ENCODE assay signal across 10 cellular contexts in the genomic region with DNA sequence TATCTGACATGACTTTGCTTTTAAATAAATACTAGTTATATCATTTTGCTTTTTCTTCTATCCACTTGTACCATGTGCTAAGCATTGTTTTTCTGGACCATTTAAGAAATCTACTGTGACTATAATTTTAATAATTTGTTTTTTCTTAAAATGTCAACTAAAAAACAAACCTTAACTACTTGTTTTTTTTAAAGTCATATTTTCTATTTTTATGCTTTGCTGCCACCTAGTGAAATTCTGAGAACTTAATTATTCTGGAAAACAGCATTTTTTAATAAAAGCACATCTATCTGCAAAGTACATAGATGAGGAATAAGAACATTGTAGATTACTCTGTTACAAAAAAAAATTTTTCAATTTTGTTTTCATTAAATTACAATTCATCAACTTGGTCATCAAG. TPM values are rescaled to one million over a fixed set of nuclear protein-coding genes. Genes with fewer than 3 reads are reported as not detected.
DNase-seq lines count a peak whose midpoint lies in the region; ATAC-seq, FAIRE-seq and TF ChIP-seq lines count a peak whose summit lies in the region.
"Had no signal": no experiment of that assay in that cellular context is flagged by ENCODE, and none has a peak within 500 bp of the region (broad histone marks: within the 10 kb centered on the region; RNA-seq: fewer than 3 reads in every experiment).

No MANE protein-coding gene starts in this region.

- POLR2A ChIA-PET in activated CD4-positive, alpha-beta T cell treated with anti-CD3 and anti-CD28 coated beads, Interleukin-2, amount 10 ng/mL, durations not matched to agents 7 days and 5 days (lab: Charles Lee) = no interaction called here

- H3K4me3 Mint-ChIP-seq in astrocyte (ENCODE audit: unreplicated experiment) = no peak overlapping the region
- no peak overlapping the region for H3K4me3 Mint-ChIP-seq in stimulated activated effector memory CD8-positive, alpha-beta T cell treated with anti-CD3 and anti-CD28 coated beads, Interleukin-12 subunit alpha, Interleukin-12 subunit beta, amount 100 ng/mL, for 72 hours
- H3K4me3 Mint-ChIP-seq in activated CD4-positive, alpha-beta T cell treated with anti-CD3 and anti-CD28 coated beads, Interleukin-2, amount 10 ng/mL, durations not matched to agents 7 days and 5 days = no peak overlapping the region

- no peak for FAIRE-seq in astrocyte (lab: Jason Lieb, UNC)

- H2AFZ ChIP-seq in astrocyte (ENCODE audit: low read depth, low read length) = no peak overlapping the region

- no peaks in the 10 kb centered on the region for H3K9me3 Mint-ChIP-seq in astrocyte (ENCODE audit: unreplicated experiment)
- H3K9me3 Mint-ChIP-seq in stimulated activated effector memory CD8-positive, alpha-beta T cell treated with anti-CD3 and anti-CD28 coated beads, Interleukin-12 subunit alpha, Interleukin-12 subunit beta, amount 100 ng/mL, for 72 hours = no peaks in the 10 kb centered on the region
- H3K9me3 Mint-ChIP-seq in activated CD4-positive, alpha-beta T cell treated with anti-CD3 and anti-CD28 coated beads, Interleukin-2, amount 10 ng/mL, durations not matched to agents 7 days and 5 days = no peaks in the 10 kb centered on the region

- H3K27ac ChIP-seq in astrocyte (ENCODE audit: low read depth, low read length) (no peak overlapping the region), lower lobe of right lung (no peak overlapping the region)
- H3K27ac ChIP-seq: sigmoid colon had no signal

- no peak overlapping the region for H3K9ac ChIP-seq in astrocyte (ENCODE audit: low read length)

- H3K79me2 ChIP-seq in astrocyte (ENCODE audit: insufficient read depth, low read length) = no peaks in the 10 kb centered on the region

- intact Hi-C loops in lower lobe of right lung (cut with DNase I) = no loop called here

- DNase-seq in COR-L47 (lab: John Stamatoyannopoulos, UW) (peak; percentile 9), Kasumi-1 (lab: John Stamatoyannopoulos, UW) (peak; percentile 48 to 59), astrocyte (ENCODE audit: low read depth) (no peak), lower lobe of right lung (no peak)
- DNase-seq in stimulated activated naive CD8-positive, alpha-beta T cell treated with anti-CD3 and anti-CD28 coated beads, Interleukin-15, Interleukin-2, amounts not matched to agents 100 U/mL and 50 U/mL, for 24 hours = no peak
- DNase-seq in stimulated activated effector memory CD8-positive, alpha-beta T cell treated with anti-CD3 and anti-CD28 coated beads, Interleukin-12 subunit alpha, Interleukin-12 subunit beta, amount 100 ng/mL, for 72 hours (ENCODE audit: low spot score in 2 of 2) = no peak
- no peak for DNase-seq in activated CD4-positive, alpha-beta T cell treated with anti-CD3 and anti-CD28 coated beads, Interleukin-2, amount 10 ng/mL, durations not matched to agents 7 days and 5 days
- DNase-seq: central memory CD4-positive, alpha-beta T cell; sigmoid colon had no signal

- H3K4me1 ChIP-seq in astrocyte (ENCODE audit: insufficient read depth, low read length) = no peaks in the 10 kb centered on the region
- no peaks in the 10 kb centered on the region for H3K4me1 ChIP-seq in lower lobe of right lung
- H3K4me1 ChIP-seq: sigmoid colon had no signal

- H3K9me3 ChIP-seq in astrocyte (ENCODE audit: insufficient read depth, low read depth, low read length) (no peaks in the 10 kb centered on the region), lower lobe of right lung (no peaks in the 10 kb centered on the region)
- H3K9me3 ChIP-seq: sigmoid colon had no signal

- no peaks in the 10 kb centered on the region for H3K27me3 Mint-ChIP-seq in astrocyte (ENCODE audit: low read depth, unreplicated experiment)
- H3K27me3 Mint-ChIP-seq in activated CD4-positive, alpha-beta T cell treated with anti-CD3 and anti-CD28 coated beads, Interleukin-2, amount 10 ng/mL, durations not matched to agents 7 days and 5 days = no peaks in the 10 kb centered on the region

- H3K36me3 ChIP-seq in astrocyte (ENCODE audit: insufficient read depth, low read length) = peaks cover 7% of the 10 kb centered on the region
- peaks cover 32% of the 10 kb centered on the region for H3K36me3 ChIP-seq in lower lobe of right lung

- H3K27ac Mint-ChIP-seq in astrocyte (ENCODE audit: unreplicated experiment) = no peak overlapping the region
- no peak overlapping the region for H3K27ac Mint-ChIP-seq in stimulated activated effector memory CD8-positive, alpha-beta T cell treated with anti-CD3 and anti-CD28 coated beads, Interleukin-12 subunit alpha, Interleukin-12 subunit beta, amount 100 ng/mL, for 72 hours
- H3K27ac Mint-ChIP-seq in activated CD4-positive, alpha-beta T cell treated with anti-CD3 and anti-CD28 coated beads, Interleukin-2, amount 10 ng/mL, durations not matched to agents 7 days and 5 days = no peak overlapping the region

- H3K36me3 Mint-ChIP-seq in astrocyte (ENCODE audit: low read depth, unreplicated experiment) = no peaks in the 10 kb centered on the region
- peaks cover 68% of the 10 kb centered on the region for H3K36me3 Mint-ChIP-seq in stimulated activated effector memory CD8-positive, alpha-beta T cell treated with anti-CD3 and anti-CD28 coated beads, Interleukin-12 subunit alpha, Interleukin-12 subunit beta, amount 100 ng/mL, for 72 hours
- peaks cover 10% of the 10 kb centered on the region for H3K36me3 Mint-ChIP-seq in activated CD4-positive, alpha-beta T cell treated with anti-CD3 and anti-CD28 coated beads, Interleukin-2, amount 10 ng/mL, durations not matched to agents 7 days and 5 days (ENCODE audit: low read depth)

- peaks cover 4% of the 10 kb centered on the region for H4K20me1 ChIP-seq in astrocyte (ENCODE audit: insufficient read depth, low read length)

- ATAC-seq in lower lobe of right lung = no peak
- no peak for ATAC-seq in stimulated activated naive CD8-positive, alpha-beta T cell treated with anti-CD3 and anti-CD28 coated beads, Interleukin-15, Interleukin-2, amounts not matched to agents 100 U/mL and 50 U/mL, for 24 hours
- no peak for ATAC-seq in stimulated activated effector memory CD8-positive, alpha-beta T cell treated with anti-CD3 and anti-CD28 coated beads, Interleukin-12 subunit alpha, Interleukin-12 subunit beta, amount 100 ng/mL, for 72 hours
- ATAC-seq in GM21360 (IDR thresholded peaks at IDR 0.05; ENCODE audit: unreplicated experiment) = no peak

- H3K27me3 ChIP-seq in astrocyte (ENCODE audit: insufficient read depth, low read length) (no peaks in the 10 kb centered on the region), lower lobe of right lung (ENCODE audit: low read depth) (no peaks in the 10 kb centered on the region)
- H3K27me3 ChIP-seq: sigmoid colon had no signal

- CTCF ChIA-PET in activated CD4-positive, alpha-beta T cell treated with anti-CD3 and anti-CD28 coated beads, Interleukin-2, amount 10 ng/mL, durations not matched to agents 7 days and 5 days (lab: Charles Lee) = interaction anchor here (0.9 to 1.2 kb wide), 2 partner anchors 9 to 12 kb away, joined by 3 read pairs; no protein-coding TSS in a partner anchor

- H3K4me1 Mint-ChIP-seq in astrocyte (ENCODE audit: low read depth, unreplicated experiment) = no peaks in the 10 kb centered on the region
- H3K4me1 Mint-ChIP-seq in stimulated activated effector memory CD8-positive, alpha-beta T cell treated with anti-CD3 and anti-CD28 coated beads, Interleukin-12 subunit alpha, Interleukin-12 subunit beta, amount 100 ng/mL, for 72 hours = no peaks in the 10 kb centered on the region
- no peaks in the 10 kb centered on the region for H3K4me1 Mint-ChIP-seq in activated CD4-positive, alpha-beta T cell treated with anti-CD3 and anti-CD28 coated beads, Interleukin-2, amount 10 ng/mL, durations not matched to agents 7 days and 5 days

- H3K4me2 ChIP-seq in astrocyte (ENCODE audit: low read length) = no peak overlapping the region

- H3K4me3 ChIP-seq in astrocyte (ENCODE audit: insufficient read depth, low read depth, low read length) (no peak overlapping the region), lower lobe of right lung (no peak overlapping the region)
- H3K4me3 ChIP-seq: sigmoid colon had no signal

- TF ChIP-seq CTCF in astrocyte (IDR thresholded peaks at IDR 0.05; ENCODE audit: insufficient read depth, low read depth, low read length) (peak; percentile 15), lower lobe of right lung (IDR thresholded peaks at IDR 0.05) (peak; percentile 35)

RNA-seq across cellular contexts. Expression of gene ORC5, which starts 47.4 kb away (rescaled TPM):
- 19.5 and 23.0 TPM in 2 replicates for total RNA-seq in astrocyte
- 16.0 TPM for total RNA-seq in lower lobe of right lung
- 10 to 100 TPM; 20.6 to 20.7 TPM for total RNA-seq in activated CD4-positive, alpha-beta T cell treated with anti-CD3 and anti-CD28 coated beads, Interleukin-2, amount 10 ng/mL, durations not matched to agents 7 days and 5 days

Comparison
In these comparisons a context has a peak if more than half of its experiments do, and no peak if none do; other contexts are left out.
1. DNase-seq: peak in COR-L47 (single experiment) and Kasumi-1 (2 of 2); none in astrocyte (single experiment), lower lobe of right lung (single experiment), stimulated activated naive CD8-positive, alpha-beta T cell treated with anti-CD3 and anti-CD28 coated beads, Interleukin-15, Interleukin-2, amounts not matched to agents 100 U/mL and 50 U/mL, for 24 hours (single experiment), stimulated activated effector memory CD8-positive, alpha-beta T cell treated with anti-CD3 and anti-CD28 coated beads, Interleukin-12 subunit alpha, Interleukin-12 subunit beta, amount 100 ng/mL, for 72 hours (0 of 2) and activated CD4-positive, alpha-beta T cell treated with anti-CD3 and anti-CD28 coated beads, Interleukin-2, amount 10 ng/mL, durations not matched to agents 7 days and 5 days (single experiment).